1 cellular context compared by ENCODE assay signal in the genomic region with DNA sequence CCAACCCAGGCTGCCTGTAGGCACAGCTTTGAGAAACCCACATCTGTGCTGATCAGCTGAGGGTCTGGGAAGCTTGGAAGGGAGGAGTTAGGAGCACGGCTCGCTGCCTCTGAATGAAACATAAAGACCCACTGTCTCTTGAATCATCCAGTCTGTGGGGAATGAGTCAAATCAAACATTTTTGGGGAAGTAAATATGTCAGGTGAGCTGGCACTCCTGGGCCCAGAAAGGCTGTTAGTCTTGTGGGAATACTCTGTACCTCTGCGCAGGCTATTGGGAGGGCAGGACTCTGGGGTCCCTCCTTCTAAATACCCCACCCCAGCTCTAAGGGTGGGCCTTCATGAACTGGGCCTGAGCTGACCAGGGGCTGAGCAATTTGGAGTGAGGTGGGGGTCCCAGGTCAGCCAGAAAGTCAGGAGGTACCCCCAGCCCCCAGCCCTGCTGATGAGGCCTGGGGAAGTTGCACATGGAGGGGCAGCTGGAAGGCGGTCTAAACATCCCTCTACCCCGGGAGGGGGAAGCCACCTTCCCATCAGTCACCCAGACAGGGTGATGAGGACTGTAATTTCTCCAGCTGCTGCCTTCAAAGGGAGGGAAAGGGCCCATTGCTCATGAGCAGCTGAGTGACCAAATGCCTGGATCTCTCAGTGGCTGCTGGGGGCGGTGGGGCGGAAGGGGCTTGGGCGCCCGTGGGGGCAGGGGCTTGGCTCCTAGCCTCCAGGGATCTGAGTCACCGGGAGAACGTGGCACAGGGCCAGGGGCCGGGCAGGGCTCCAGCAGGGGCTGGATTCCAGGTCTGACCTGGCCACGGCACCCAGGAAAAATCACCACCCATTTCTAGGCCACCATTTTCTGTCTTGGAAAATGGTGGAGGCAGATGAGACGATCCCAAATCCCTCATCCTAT.
TF ChIP-seq lines count a peak whose summit lies in the region.

No MANE protein-coding gene starts in this region.

TF ChIP-seq in WTC11, 78 proteins besides CTCF, POLR2A, EP300 and RAD21 (continued from another document):
- TF ChIP-seq TP53 (CRISPR knock-in tag; IDR thresholded peaks at IDR 0.05) (no peak), ZNF219 (CRISPR knock-in tag; IDR thresholded peaks at IDR 0.05; ENCODE audit: borderline replicate concordance) (no peak), JAZF1 (CRISPR knock-in tag; IDR thresholded peaks at IDR 0.05) (no peak)
- TF ChIP-seq, protein P1, sequence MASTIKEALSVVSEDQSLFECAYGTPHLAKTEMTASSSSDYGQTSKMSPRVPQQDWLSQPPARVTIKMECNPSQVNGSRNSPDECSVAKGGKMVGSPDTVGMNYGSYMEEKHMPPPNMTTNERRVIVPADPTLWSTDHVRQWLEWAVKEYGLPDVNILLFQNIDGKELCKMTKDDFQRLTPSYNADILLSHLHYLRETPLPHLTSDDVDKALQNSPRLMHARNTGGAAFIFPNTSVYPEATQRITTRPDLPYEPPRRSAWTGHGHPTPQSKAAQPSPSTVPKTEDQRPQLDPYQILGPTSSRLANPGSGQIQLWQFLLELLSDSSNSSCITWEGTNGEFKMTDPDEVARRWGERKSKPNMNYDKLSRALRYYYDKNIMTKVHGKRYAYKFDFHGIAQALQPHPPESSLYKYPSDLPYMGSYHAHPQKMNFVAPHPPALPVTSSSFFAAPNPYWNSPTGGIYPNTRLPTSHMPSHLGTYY (CRISPR knock-in tag; IDR thresholded peaks at IDR 0.05), result no peak
